In the genomic region with DNA sequence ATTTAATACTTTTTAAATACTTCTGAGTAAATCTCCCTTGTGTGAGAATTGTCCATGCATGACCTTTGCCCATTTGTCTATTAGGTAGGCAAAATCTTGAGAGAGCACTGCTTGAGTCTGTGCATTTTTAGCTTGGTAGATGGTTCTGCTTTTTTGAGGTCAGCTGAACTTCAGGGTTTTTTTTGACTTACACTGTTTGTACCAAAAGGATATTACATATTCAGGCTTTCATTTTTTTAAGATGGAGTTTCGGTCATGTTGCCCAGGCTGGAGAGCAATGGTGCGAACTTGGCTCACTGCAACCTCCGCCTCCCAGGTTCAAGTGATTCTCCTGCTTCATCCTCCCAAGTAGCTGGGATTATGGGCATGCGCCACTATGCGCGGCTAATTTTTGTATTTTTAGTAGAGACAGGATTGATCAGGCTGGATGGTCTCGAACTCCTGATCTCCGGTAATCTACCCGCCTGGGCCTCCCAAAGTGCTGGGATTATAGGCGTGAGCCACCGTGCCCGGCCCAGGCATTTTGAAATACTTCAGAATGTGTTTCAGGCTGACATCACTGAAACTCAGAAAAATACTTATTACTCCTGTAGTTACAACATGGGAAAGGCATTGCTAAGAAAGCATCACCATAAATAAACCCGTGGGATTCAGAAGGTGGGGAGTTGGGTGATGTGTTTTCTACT, we compare ENCODE assay signal across 8 cellular contexts. TPM values are rescaled to one million over a fixed set of nuclear protein-coding genes. Genes with fewer than 3 reads are reported as not detected.
A peak's percentile ranks its signal among the peaks of the same experiment; 100 is the strongest.
DNase-seq lines count a peak whose midpoint lies in the region; ATAC-seq and TF ChIP-seq lines count a peak whose summit lies in the region.

No MANE protein-coding gene starts in this region.

- 89% methylated on average over 13 of the region's 13 CpGs for WGBS in hepatocyte (ENCODE audit: low lambda C conversion rate, missing lambda C conversion rate)

- no peaks in the 10 kb centered on the region for H3K9me3 Mint-ChIP-seq in activated T-helper 17 cell treated with anti-CD3 and anti-CD28 coated beads, Interleukin-2, amount 50 U/mL, for 72 hours
- no peaks in the 10 kb centered on the region for H3K9me3 Mint-ChIP-seq in osteocyte (ENCODE audit: unreplicated experiment)

- no peak overlapping the region for H3K4me2 ChIP-seq in hepatocyte

- no peaks in the 10 kb centered on the region for H3K27me3 Mint-ChIP-seq in activated T-helper 17 cell treated with anti-CD3 and anti-CD28 coated beads, Interleukin-2, amount 50 U/mL, for 72 hours
- no peaks in the 10 kb centered on the region for H3K27me3 Mint-ChIP-seq in osteocyte (ENCODE audit: unreplicated experiment)

- H3K4me1 Mint-ChIP-seq in activated T-helper 17 cell treated with anti-CD3 and anti-CD28 coated beads, Interleukin-2, amount 50 U/mL, for 72 hours = peaks cover 25% of the 10 kb centered on the region
- H3K4me1 Mint-ChIP-seq in osteocyte (ENCODE audit: unreplicated experiment) = peaks cover 55% of the 10 kb centered on the region

- no peak overlapping the region for H2AFZ ChIP-seq in hepatocyte

- no peaks in the 10 kb centered on the region for H3K9me2 ChIP-seq in hepatocyte (replicated peaks; ENCODE audit: insufficient read depth)

- H3K4me1 ChIP-seq in hepatocyte (ENCODE audit: insufficient read depth) = peaks cover 9% of the 10 kb centered on the region

- no peak overlapping the region for H3K27ac Mint-ChIP-seq in activated T-helper 17 cell treated with anti-CD3 and anti-CD28 coated beads, Interleukin-2, amount 50 U/mL, for 72 hours
- H3K27ac Mint-ChIP-seq in osteocyte (ENCODE audit: unreplicated experiment) = no peak overlapping the region

- TF ChIP-seq POLR2A in GM18505 (IDR thresholded peaks at IDR 0.05; ENCODE audit: borderline replicate concordance, extremely low read depth, insufficient read depth, insufficient read length) = no peak

- ATAC-seq in GM18505 (IDR thresholded peaks at IDR 0.05; ENCODE audit: unreplicated experiment) = peak; percentile 72
- ATAC-seq in activated T-helper 17 cell treated with anti-CD3 and anti-CD28 coated beads, Interleukin-2, amount 50 U/mL, for 72 hours (replicated peaks) = no peak

- TF ChIP-seq CTCF in hepatocyte (IDR thresholded peaks at IDR 0.05; ENCODE audit: poor library complexity) (no peak), osteocyte (IDR thresholded peaks at IDR 0.05) (no peak)

- H3K4me3 Mint-ChIP-seq in activated T-helper 17 cell treated with anti-CD3 and anti-CD28 coated beads, Interleukin-2, amount 50 U/mL, for 72 hours = no peak overlapping the region
- H3K4me3 Mint-ChIP-seq in osteocyte (ENCODE audit: unreplicated experiment) = no peak overlapping the region

- H3K4me3 ChIP-seq in hepatocyte = no peak overlapping the region

- peaks cover 37% of the 10 kb centered on the region for H3K36me3 Mint-ChIP-seq in activated T-helper 17 cell treated with anti-CD3 and anti-CD28 coated beads, Interleukin-2, amount 50 U/mL, for 72 hours (ENCODE audit: low read depth)
- no peaks in the 10 kb centered on the region for H3K36me3 Mint-ChIP-seq in osteocyte (ENCODE audit: unreplicated experiment)

- H3K9me3 ChIP-seq in hepatocyte (ENCODE audit: low read depth) = no peaks in the 10 kb centered on the region

- peaks cover 72% of the 10 kb centered on the region for H3K79me2 ChIP-seq in hepatocyte

- DNase-seq in H4 (ENCODE audit: low spot score) = peak; percentile 59
- peak; percentile 95 for DNase-seq in NAMALWA (ENCODE audit: low spot score)
- DNase-seq in hepatocyte (ENCODE audit: low spot score) = peak; percentile 19
- no peak for DNase-seq in COLO829 (ENCODE audit: low spot score)
- no peak for DNase-seq in osteocyte (ENCODE audit: extremely low spot score, unreplicated experiment)
- no peak for DNase-seq in activated T-cell treated with anti-CD3 and anti-CD28 coated beads, Interleukin-2, amount 50 U/mL, for 1 hour

- H3K27me3 ChIP-seq in hepatocyte = no peaks in the 10 kb centered on the region

- no peaks in the 10 kb centered on the region for H3K36me3 ChIP-seq in hepatocyte (replicated peaks; ENCODE audit: insufficient read depth, low read depth)

- H3K27ac ChIP-seq in hepatocyte = peak overlapping the region; percentile 42

- H4K20me1 ChIP-seq in hepatocyte (ENCODE audit: insufficient read depth, poor library complexity, severe bottlenecking) = no peaks in the 10 kb centered on the region

RNA-seq across cellular contexts. Expression of a gene that starts 11.1 kb away (rescaled TPM):
- 7.8 and 9.1 TPM in 2 replicates for total RNA-seq in H4 (2014; rRNA removed; shearing (Covaris generic))
- 20.0 and 22.3 TPM in 2 replicates for total RNA-seq in hepatocyte
- polyA plus RNA-seq in hepatocyte = 5.1 and 7.8 TPM in 2 replicates
- total RNA-seq in activated T-helper 17 cell treated with anti-CD3 and anti-CD28 coated beads, Interleukin-2, amount 50 U/mL, for 72 hours = 10 to 100 TPM; 31.0 to 43.9 TPM
- total RNA-seq in osteocyte = 27.0 and 29.0 TPM in 2 replicates

Comparison
In these comparisons a context has a peak if more than half of its experiments do, and no peak if none do; other contexts are left out.
1. DNase-seq: peak in H4 (single experiment), NAMALWA (single experiment) and hepatocyte (single experiment); none in COLO829 (single experiment), osteocyte (single experiment) and activated T-cell treated with anti-CD3 and anti-CD28 coated beads, Interleukin-2, amount 50 U/mL, for 1 hour (single experiment).